Comparison of ENCODE assay signal across 19 cellular contexts in genomic region chr18:59063300-59063895, GRCh38.
DNase-seq lines count a peak whose midpoint lies in the region; ATAC-seq and TF ChIP-seq lines count a peak whose summit lies in the region.
"Had no signal": no experiment of that assay in that cellular context is flagged by ENCODE, and none has a peak within 500 bp of the region (broad histone marks: within the 10 kb centered on the region; RNA-seq: fewer than 3 reads in every experiment).

No MANE protein-coding gene starts in this region.

- no TSS peak for BruUV-seq in Calu3 (replicated peaks; lab: Mats Ljungman, UMichigan)

- peak; percentile 72 for DNase-seq in Calu3
- peak; percentile 76 for DNase-seq in NCI-H2227 (lab: John Stamatoyannopoulos, UW; ENCODE audit: unreplicated experiment)
- DNase-seq in mesenchymal stem cell, result peak; percentile 30
- DNase-seq in NCI-H345 treated with DMSO at 0.1 percent for 48 hours (lab: John Stamatoyannopoulos, UW; ENCODE audit: unreplicated experiment), result no peak
- DNase-seq in activated gamma-delta T cell (lab: John Stamatoyannopoulos, UW), result no peak
- no peak for DNase-seq in BE2C
- no peak for DNase-seq in NCI-H82 treated with DMSO at 0.1 percent for 48 hours (lab: John Stamatoyannopoulos, UW; ENCODE audit: unreplicated experiment)
- DNase-seq: activated CD4-positive, alpha-beta memory T cell treated with anti-CD3 and anti-CD28 coated beads, Interleukin-2, amount 10 ng/mL, durations not matched to agents 7 days and 5 days; C1 segment of cervical spinal cord; DND-41; lower lobe of right lung; MV-4-11; NCI-H446 treated with DMSO at 0.1 percent for 48 hours; nephron progenitor cell; PC-3; SK-N-SH had no signal

- H3K18ac ChIP-seq in mesenchymal stem cell (ENCODE audit: low read depth in 1 of 2, low read length in 2 of 2), result no peak overlapping the region

- H3K14ac ChIP-seq in mesenchymal stem cell (ENCODE audit: low read length in 2 of 2), result no peak overlapping the region

- H3K9ac ChIP-seq in mesenchymal stem cell (ENCODE audit: low read length), result no peak overlapping the region
- H3K9ac ChIP-seq: SK-N-SH had no signal

- peak overlapping the region; percentile 86 for H3K27ac Mint-ChIP-seq in Calu3 (ENCODE audit: unreplicated experiment)
- H3K27ac Mint-ChIP-seq: activated CD4-positive, alpha-beta memory T cell treated with anti-CD3 and anti-CD28 coated beads, Interleukin-2, amount 10 ng/mL, durations not matched to agents 7 days and 5 days; activated T-helper 1 cell treated with anti-CD3 and anti-CD28 coated beads, Interleukin-12 subunit alpha, Interleukin-12 subunit beta, Interleukin-2, Interleukin-4 antibody, amounts not matched to agents 30 ng/mL and 10 ng/mL and 1 ng/mL, durations not matched to agents 14 hours and 24 hours and 36 hours; nephron progenitor cell had no signal

- H3K36me3 ChIP-seq in mesenchymal stem cell (ENCODE audit: control insufficient read depth in 1 of 2, insufficient read depth in 2 of 2, low read depth in 1 of 2, low read length in 2 of 2), result no peaks in the 10 kb centered on the region
- H3K36me3 ChIP-seq in BE2C, result no peaks in the 10 kb centered on the region
- H3K36me3 ChIP-seq: HAP-1, lower lobe of right lung had no signal

- no peak overlapping the region for H2BK120ac ChIP-seq in mesenchymal stem cell (ENCODE audit: low read depth, low read length)

- no peaks in the 10 kb centered on the region for H3K27me3 Mint-ChIP-seq in Calu3 (ENCODE audit: unreplicated experiment)

- H3K4me1 Mint-ChIP-seq in Calu3 (ENCODE audit: low read depth, unreplicated experiment), result peaks cover 66% of the 10 kb centered on the region

- H2AFZ ChIP-seq in mesenchymal stem cell (ENCODE audit: low read depth, low read length), result no peak overlapping the region

- CTCF ChIA-PET in Calu3 (lab: Charles Lee), result interaction anchor here (1.0 to 1.8 kb wide), 5 partner anchors 21 to 299 kb away, joined by 3 to 7 read pairs (median 3); partner anchors contain the start of gene ZNF532

- WGBS in mesenchymal stem cell, result 76% methylated on average over 5 of the region's 7 CpGs

- H3K36me3 Mint-ChIP-seq in Calu3 (ENCODE audit: insufficient read depth, unreplicated experiment), result peaks cover 16% of the 10 kb centered on the region

- peaks cover 12% of the 10 kb centered on the region for H3K9me3 Mint-ChIP-seq in Calu3 (ENCODE audit: low read depth, unreplicated experiment)
- H3K9me3 Mint-ChIP-seq: activated CD4-positive, alpha-beta memory T cell treated with anti-CD3 and anti-CD28 coated beads, Interleukin-2, amount 10 ng/mL, durations not matched to agents 7 days and 5 days; activated T-helper 1 cell treated with anti-CD3 and anti-CD28 coated beads, Interleukin-12 subunit alpha, Interleukin-12 subunit beta, Interleukin-2, Interleukin-4 antibody, amounts not matched to agents 30 ng/mL and 10 ng/mL and 1 ng/mL, durations not matched to agents 14 hours and 24 hours and 36 hours; nephron progenitor cell had no signal

- H3K4me3 ChIP-seq in mesenchymal stem cell (ENCODE audit: insufficient read depth in 1 of 2, low read depth in 1 of 2, low read length in 2 of 2) (no peak overlapping the region), BE2C (ENCODE audit: low read depth, low read length) (no peak overlapping the region)
- H3K4me3 ChIP-seq: HAP-1, lower lobe of right lung had no signal

- H3K23ac ChIP-seq in mesenchymal stem cell (ENCODE audit: low read length in 2 of 2), result no peak overlapping the region

- peaks cover 18 to 44% of the 10 kb centered on the region in 2 experiments for H3K27me3 ChIP-seq in mesenchymal stem cell (ENCODE audit: control insufficient read depth in 1 of 2, insufficient read depth in 1 of 2, low read length in 2 of 2)
- H3K27me3 ChIP-seq in BE2C, result no peaks in the 10 kb centered on the region

- H3K4me1 ChIP-seq in mesenchymal stem cell (ENCODE audit: control insufficient read depth, insufficient read depth, low read depth, low read length) (no peaks in the 10 kb centered on the region), BE2C (no peaks in the 10 kb centered on the region)
- H3K4me1 ChIP-seq: lower lobe of right lung had no signal

- H3K4ac ChIP-seq in mesenchymal stem cell (ENCODE audit: low read depth in 1 of 2, low read length in 2 of 2), result peak overlapping the region in 1 of 2 experiments; percentile 24

- ATAC-seq in GM21423 (IDR thresholded peaks at IDR 0.05; ENCODE audit: unreplicated experiment), result peak; percentile 53
- ATAC-seq: lower lobe of right lung, PC-3 had no signal

- TF ChIP-seq CTCF in Calu3 (IDR thresholded peaks at IDR 0.05; ENCODE audit: unreplicated experiment), result no peak
- TF ChIP-seq CTCF in BE2C (IDR thresholded peaks at IDR 0.05; ENCODE audit: low read depth, low read length), result no peak

- H3K4me2 ChIP-seq in mesenchymal stem cell (ENCODE audit: low read length, poor library complexity, severe bottlenecking), result no peak overlapping the region
- H3K4me2 ChIP-seq: SK-N-SH had no signal

- no peak overlapping the region for H4K91ac ChIP-seq in mesenchymal stem cell (ENCODE audit: low read length)

- H3K79me1 ChIP-seq in mesenchymal stem cell (replicated peaks; ENCODE audit: low read length, poor library complexity, severe bottlenecking), result no peaks in the 10 kb centered on the region

- H3K27ac ChIP-seq in mesenchymal stem cell (ENCODE audit: low read length, poor library complexity, severe bottlenecking), result no peak overlapping the region
- H3K27ac ChIP-seq: lower lobe of right lung had no signal

- peak overlapping the region; percentile 62 for H3K4me3 Mint-ChIP-seq in Calu3 (ENCODE audit: low read depth, unreplicated experiment)
- H3K4me3 Mint-ChIP-seq: activated CD4-positive, alpha-beta memory T cell treated with anti-CD3 and anti-CD28 coated beads, Interleukin-2, amount 10 ng/mL, durations not matched to agents 7 days and 5 days; activated T-helper 1 cell treated with anti-CD3 and anti-CD28 coated beads, Interleukin-12 subunit alpha, Interleukin-12 subunit beta, Interleukin-2, Interleukin-4 antibody, amounts not matched to agents 30 ng/mL and 10 ng/mL and 1 ng/mL, durations not matched to agents 14 hours and 24 hours and 36 hours; nephron progenitor cell had no signal

- no peak overlapping the region for H2BK5ac ChIP-seq in mesenchymal stem cell (ENCODE audit: low read depth, low read length, poor library complexity, severe bottlenecking)

- H2BK12ac ChIP-seq in mesenchymal stem cell (ENCODE audit: low read length in 2 of 2), result peak overlapping the region in 1 of 2 experiments; percentile 31

- H3K9me3 ChIP-seq in mesenchymal stem cell (ENCODE audit: control insufficient read depth, low read length) (no peaks in the 10 kb centered on the region), BE2C (no peaks in the 10 kb centered on the region)
- H3K9me3 ChIP-seq: HAP-1, lower lobe of right lung, SK-N-SH had no signal

- intact Hi-C loops in Calu3 (cut with micrococcal nuclease; ENCODE audit: unreplicated experiment), result loop anchor here (1.0 to 10.0 kb wide), 3 partner anchors 111 to 199 kb away; partner anchors contain the start of gene ZNF532

- H2BK15ac ChIP-seq in mesenchymal stem cell (ENCODE audit: low read depth, poor library complexity, severe bottlenecking), result no peak overlapping the region

- peak overlapping the region; percentile 35 for H4K8ac ChIP-seq in mesenchymal stem cell (ENCODE audit: low read length)

- no peak overlapping the region for H2AK5ac ChIP-seq in mesenchymal stem cell (ENCODE audit: low read length, severe bottlenecking)

Comparison
In these comparisons a context has a peak if more than half of its experiments do, and no peak if none do; other contexts are left out.
1. DNase-seq: peak in Calu3 (single experiment), NCI-H2227 (single experiment) and mesenchymal stem cell (single experiment); none in NCI-H345 treated with DMSO at 0.1 percent for 48 hours (single experiment), activated gamma-delta T cell (single experiment), BE2C (single experiment) and NCI-H82 treated with DMSO at 0.1 percent for 48 hours (single experiment).